9 cellular contexts compared by ENCODE assay signal in genomic region chr1:170881268-170882265, GRCh38. TPM values are rescaled to one million over a fixed set of nuclear protein-coding genes. Genes with fewer than 3 reads are reported as not detected.
DNase-seq lines count a peak whose midpoint lies in the region; ATAC-seq, FAIRE-seq and TF ChIP-seq lines count a peak whose summit lies in the region.
"Had no signal": no experiment of that assay in that cellular context is flagged by ENCODE, and none has a peak within 500 bp of the region (broad histone marks: within the 10 kb centered on the region; RNA-seq: fewer than 3 reads in every experiment).

No MANE protein-coding gene starts in this region.

- 18% methylated on average over 5 of the region's 5 CpGs for WGBS in prostate gland

- ATAC-seq in GM19452 (IDR thresholded peaks at IDR 0.05; ENCODE audit: unreplicated experiment) (no peak), HG03378 (IDR thresholded peaks at IDR 0.05; ENCODE audit: unreplicated experiment) (no peak)

- TF ChIP-seq POLR2A in prostate gland (IDR thresholded peaks at IDR 0.05), result no peak

- DNase-seq in NCI-H2107 treated with DMSO at 0.1 percent for 48 hours (lab: John Stamatoyannopoulos, UW; ENCODE audit: unreplicated experiment) (peak; percentile 35), NCI-H2107 (lab: John Stamatoyannopoulos, UW) (no peak), NCI-H446 (lab: John Stamatoyannopoulos, UW) (peak; percentile 44 to 53), prostate gland (ENCODE audit: low spot score) (no peak)
- no peak for DNase-seq in activated CD4-positive, alpha-beta T cell treated with anti-CD3 and anti-CD28 coated beads for 1 hour
- DNase-seq: CD4-positive, CD25-positive, alpha-beta regulatory T cell had no signal

- H3K27me3 ChIP-seq in prostate gland (replicated peaks; ENCODE audit: insufficient read depth), result no peaks in the 10 kb centered on the region

- intact Hi-C loops in prostate gland (cut with DNase I), result no loop called here

- no peak overlapping the region for H3K27ac ChIP-seq in prostate gland

- H3K36me3 ChIP-seq in prostate gland, result no peaks in the 10 kb centered on the region

- no peak overlapping the region for H3K4me3 ChIP-seq in prostate gland

- peak; percentile 87 for FAIRE-seq in endometrium (lab: Jason Lieb, UNC)

- peak in 3 of 4 experiments; percentile 16 to 32 (median 25) for TF ChIP-seq CTCF in prostate gland (IDR thresholded peaks at IDR 0.05)

- no peaks in the 10 kb centered on the region for H3K4me1 ChIP-seq in prostate gland (replicated peaks)

- H3K9me3 ChIP-seq in prostate gland, result no peaks in the 10 kb centered on the region

RNA-seq across cellular contexts. Expression of gene MROH9, which starts 53.8 kb away (rescaled TPM):
- not detected for total RNA-seq in prostate gland
- total RNA-seq: CD4-positive, CD25-positive, alpha-beta regulatory T cell had no signal

Comparison
In these comparisons a context has a peak if more than half of its experiments do, and no peak if none do; other contexts are left out.
1. DNase-seq: peak in NCI-H2107 treated with DMSO at 0.1 percent for 48 hours (single experiment) and NCI-H446 (2 of 2); none in NCI-H2107 (single experiment), prostate gland (single experiment) and activated CD4-positive, alpha-beta T cell treated with anti-CD3 and anti-CD28 coated beads for 1 hour (single experiment).